Comparison of ENCODE assay signal across 9 cellular contexts in the genomic region with DNA sequence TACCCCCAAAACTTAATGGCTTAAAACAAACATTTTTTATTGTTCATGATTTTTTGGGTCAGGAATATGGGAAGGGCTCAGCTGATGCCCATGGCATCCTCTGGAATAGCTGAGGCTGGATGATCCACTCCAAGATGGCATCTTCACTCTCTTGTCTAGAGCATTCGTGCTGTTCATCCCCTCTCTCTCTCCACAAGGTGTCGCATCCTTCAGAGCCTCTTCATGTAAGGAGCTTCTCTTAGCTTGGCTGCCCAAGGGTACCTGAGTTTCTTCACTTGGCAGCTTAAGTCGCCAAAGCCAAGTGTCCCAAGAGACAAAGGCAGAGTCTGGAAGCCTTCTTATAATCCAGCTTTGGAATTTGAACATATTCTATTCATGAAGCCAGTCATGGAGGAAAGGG.
A peak's percentile ranks its signal among the peaks of the same experiment; 100 is the strongest.
DNase-seq lines count a peak whose midpoint lies in the region; ATAC-seq and TF ChIP-seq lines count a peak whose summit lies in the region.
"Had no signal": no experiment of that assay in that cellular context is flagged by ENCODE, and none has a peak within 500 bp of the region (broad histone marks: within the 10 kb centered on the region; RNA-seq: fewer than 3 reads in every experiment).

No MANE protein-coding gene starts in this region.

- ATAC-seq in GM19328 (IDR thresholded peaks at IDR 0.05; ENCODE audit: unreplicated experiment): peak; percentile 81
- ATAC-seq in HG02678 (IDR thresholded peaks at IDR 0.05; ENCODE audit: unreplicated experiment): no peak

- H3K36me3 ChIP-seq in BJ (ENCODE audit: control insufficient read depth, insufficient read depth, low read length): no peaks in the 10 kb centered on the region
- H3K36me3 ChIP-seq in fibroblast of lung (ENCODE audit: control insufficient read depth, insufficient read depth, low read length): no peaks in the 10 kb centered on the region

- no peaks in the 10 kb centered on the region for H3K79me2 ChIP-seq in fibroblast of lung (ENCODE audit: control insufficient read depth, insufficient read depth, low read length)

- no peaks in the 10 kb centered on the region for H3K27me3 ChIP-seq in BJ (ENCODE audit: control insufficient read depth, insufficient read depth, low read length)
- no peaks in the 10 kb centered on the region for H3K27me3 ChIP-seq in fibroblast of lung (ENCODE audit: control insufficient read depth, insufficient read depth, low read length)

- no peak overlapping the region for H3K9ac ChIP-seq in fibroblast of lung (ENCODE audit: insufficient read depth, low read length)

- CTCF ChIA-PET in BJ (lab: Yijun Ruan, JAX): interaction anchor here (0.7 to 1.5 kb wide), 3 partner anchors 11 to 807 kb away, joined by 3 to 5 read pairs (median 3); no protein-coding TSS in a partner anchor

- H2AFZ ChIP-seq in fibroblast of lung (ENCODE audit: low read length): no peak overlapping the region

- H3K4me2 ChIP-seq in fibroblast of lung (ENCODE audit: extremely low read depth, insufficient read depth, low read length): no peak overlapping the region

- TF ChIP-seq CTCF in BJ (IDR thresholded peaks at IDR 0.05; ENCODE audit: insufficient read depth, low read depth, low read length) (peak; percentile 34), fibroblast of lung (conservative IDR thresholded peaks at IDR 0.05 in 1 of 2, IDR thresholded peaks at IDR 0.05 in 1 of 2; ENCODE audit: low read depth in 1 of 2, low read length in 2 of 2) (peak in 1 of 2 donors; percentile 19)

- no peak for DNase-seq in BJ (ENCODE audit: low read depth)
- peak; percentile 35 for DNase-seq in M059J (ENCODE audit: low read depth)
- peak; percentile 9 to 28 for DNase-seq in fibroblast of lung (ENCODE audit: low read depth in 2 of 2)
- DNase-seq in GM19238 (ENCODE audit: insufficient read length, low spot score): no peak
- no peak for DNase-seq in pons (ENCODE audit: low spot score)
- no peak for DNase-seq in NCI-H2029 treated with DMSO at 0.1 percent for 48 hours (lab: John Stamatoyannopoulos, UW)
- DNase-seq: NCI-H2227 treated with DMSO at 0.1 percent for 48 hours had no signal

- H3K9me3 ChIP-seq in fibroblast of lung (ENCODE audit: control insufficient read depth, insufficient read depth, low read depth, low read length): no peaks in the 10 kb centered on the region

- no peak overlapping the region for H3K27ac ChIP-seq in fibroblast of lung (ENCODE audit: insufficient read depth, low read length)

- no peak overlapping the region for H3K4me3 ChIP-seq in BJ (ENCODE audit: low read depth, low read length)
- no peak overlapping the region for H3K4me3 ChIP-seq in fibroblast of lung (replicated peaks in 1 of 4; ENCODE audit: control extremely low read depth in 1 of 4, insufficient read depth in 1 of 4, low read depth in 3 of 4, low read length in 4 of 4)

- H3K4me1 ChIP-seq in fibroblast of lung (ENCODE audit: control insufficient read depth, extremely low read depth, insufficient read depth, low read length): no peaks in the 10 kb centered on the region

- POLR2A ChIA-PET in BJ (lab: Charles Lee): no interaction called here

- no peaks in the 10 kb centered on the region for H4K20me1 ChIP-seq in fibroblast of lung (ENCODE audit: control insufficient read depth, extremely low read depth, insufficient read depth, low read length)

Comparison
In these comparisons a context has a peak if more than half of its experiments do, and no peak if none do; other contexts are left out.
1. DNase-seq: peak in M059J (single experiment) and fibroblast of lung (2 of 2); none in BJ (single experiment), GM19238 (single experiment), pons (single experiment) and NCI-H2029 treated with DMSO at 0.1 percent for 48 hours (single experiment).